ENCODE assay signal across 11 cellular contexts in genomic region chr4:88964450-88964849, GRCh38.
DNase-seq lines count a peak whose midpoint lies in the region; TF ChIP-seq lines count a peak whose summit lies in the region.
"Had no signal": no experiment of that assay in that cellular context is flagged by ENCODE, and none has a peak within 500 bp of the region (broad histone marks: within the 10 kb centered on the region; RNA-seq: fewer than 3 reads in every experiment).

No MANE protein-coding gene starts in this region.

- H3K4me1 ChIP-seq in vagina = no peaks in the 10 kb centered on the region
- H3K4me1 ChIP-seq: colonic mucosa had no signal

- no peaks in the 10 kb centered on the region for H3K36me3 ChIP-seq in vagina
- H3K36me3 ChIP-seq: colonic mucosa had no signal

- H3K9me3 ChIP-seq in vagina = no peaks in the 10 kb centered on the region
- H3K9me3 ChIP-seq: colonic mucosa had no signal

- H3K27ac ChIP-seq in epithelial cell of prostate (peak overlapping the region; percentile 89), vagina (peak overlapping the region; percentile 59)
- H3K27ac ChIP-seq: colonic mucosa, parathyroid adenoma had no signal

- intact Hi-C loops in vagina (cut with DNase I) = no loop called here

- DNase-seq in stimulated activated CD4-positive, alpha-beta T cell treated with anti-CD3 and anti-CD28 coated beads, Interleukin-15, amount 100 ng/mL, for 24 hours = peak; percentile 17
- no peak for DNase-seq in stimulated activated CD4-positive, alpha-beta T cell treated with anti-CD3 and anti-CD28 coated beads, Interleukin-2, amount 100 ng/mL, for 48 hours
- peak; percentile 44 for DNase-seq in HS-5 (ENCODE audit: low read depth)
- no peak for DNase-seq in epithelial cell of prostate (ENCODE audit: low read depth, low spot score)
- no peak for DNase-seq in vagina (ENCODE audit: extremely low spot score in 2 of 2)
- DNase-seq in NCI-H526 (lab: John Stamatoyannopoulos, UW) = no peak
- DNase-seq in pons (ENCODE audit: low spot score) = no peak
- no peak for DNase-seq in RPMI8226
- DNase-seq: colonic mucosa, Right ventricle myocardium superior had no signal

- H3K27me3 ChIP-seq in vagina = no peaks in the 10 kb centered on the region
- H3K27me3 ChIP-seq: colonic mucosa had no signal

- TF ChIP-seq POLR2A in vagina (IDR thresholded peaks at IDR 0.05) = no peak

- no peak overlapping the region for H3K4me3 ChIP-seq in vagina
- H3K4me3 ChIP-seq: colonic mucosa had no signal

- no peak for TF ChIP-seq CTCF in vagina (IDR thresholded peaks at IDR 0.05)

Comparison
In these comparisons a context has a peak if more than half of its experiments do, and no peak if none do; other contexts are left out.
1. DNase-seq: peak in stimulated activated CD4-positive, alpha-beta T cell treated with anti-CD3 and anti-CD28 coated beads, Interleukin-15, amount 100 ng/mL, for 24 hours (single experiment) and HS-5 (single experiment); none in stimulated activated CD4-positive, alpha-beta T cell treated with anti-CD3 and anti-CD28 coated beads, Interleukin-2, amount 100 ng/mL, for 48 hours (0 of 2), epithelial cell of prostate (single experiment), vagina (0 of 2), NCI-H526 (0 of 2), pons (single experiment) and RPMI8226 (single experiment).